ENCODE assay signal across 1 cellular context in genomic region chr1:145956776-145957442, GRCh38.
TF ChIP-seq lines count a peak whose summit lies in the region.

No MANE protein-coding gene starts in this region.

TF ChIP-seq in HEK293T, 16 proteins besides CTCF, POLR2A, EP300 and RAD21:
- no peak for TF ChIP-seq SUZ12 (IDR thresholded peaks at IDR 0.05)
- no peak for TF ChIP-seq BHLHE40 (IDR thresholded peaks at IDR 0.05; ENCODE audit: borderline replicate concordance)
- TF ChIP-seq FOXM1 (IDR thresholded peaks at IDR 0.05; ENCODE audit: borderline replicate concordance), result no peak
- no peak for TF ChIP-seq SP1 (IDR thresholded peaks at IDR 0.05)
- TF ChIP-seq, protein P1, sequence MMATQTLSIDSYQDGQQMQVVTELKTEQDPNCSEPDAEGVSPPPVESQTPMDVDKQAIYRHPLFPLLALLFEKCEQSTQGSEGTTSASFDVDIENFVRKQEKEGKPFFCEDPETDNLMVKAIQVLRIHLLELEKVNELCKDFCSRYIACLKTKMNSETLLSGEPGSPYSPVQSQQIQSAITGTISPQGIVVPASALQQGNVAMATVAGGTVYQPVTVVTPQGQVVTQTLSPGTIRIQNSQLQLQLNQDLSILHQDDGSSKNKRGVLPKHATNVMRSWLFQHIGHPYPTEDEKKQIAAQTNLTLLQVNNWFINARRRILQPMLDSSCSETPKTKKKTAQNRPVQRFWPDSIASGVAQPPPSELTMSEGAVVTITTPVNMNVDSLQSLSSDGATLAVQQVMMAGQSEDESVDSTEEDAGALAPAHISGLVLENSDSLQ (IDR thresholded peaks at IDR 0.05), result no peak
- TF ChIP-seq FOXK2 (IDR thresholded peaks at IDR 0.05), result no peak
- no peak for TF ChIP-seq NFRKB (IDR thresholded peaks at IDR 0.05)
- TF ChIP-seq L3MBTL2 (conservative IDR thresholded peaks at IDR 0.05), result no peak
- TF ChIP-seq TARDBP (IDR thresholded peaks at IDR 0.05), result no peak
- no peak for TF ChIP-seq LEF1 (IDR thresholded peaks at IDR 0.05; ENCODE audit: borderline replicate concordance)
- TF ChIP-seq ZNF384 (IDR thresholded peaks at IDR 0.05), result no peak
- TF ChIP-seq HDGF (IDR thresholded peaks at IDR 0.05; ENCODE audit: borderline replicate concordance), result no peak
- no peak for TF ChIP-seq FOXA1 (IDR thresholded peaks at IDR 0.05)
